Comparison of ENCODE assay signal across 13 cellular contexts in genomic region chr2:166727105-166727504, GRCh38.
DNase-seq lines count a peak whose midpoint lies in the region; ATAC-seq lines count a peak whose summit lies in the region.
"Had no signal": no experiment of that assay in that cellular context is flagged by ENCODE, and none has a peak within 500 bp of the region (broad histone marks: within the 10 kb centered on the region; RNA-seq: fewer than 3 reads in every experiment).

No MANE protein-coding gene starts in this region.

- no peak overlapping the region for H3K27ac Mint-ChIP-seq in naive thymus-derived CD4-positive, alpha-beta T cell
- H3K27ac Mint-ChIP-seq: activated naive CD4-positive, alpha-beta T cell treated with anti-CD3 and anti-CD28 coated beads, Interleukin-2, amount 10 ng/mL, durations not matched to agents 7 days and 5 days; WTC11 had no signal

- DNase-seq in RPMI8226, result peak; percentile 12
- DNase-seq in middle frontal gyrus (ENCODE audit: extremely low spot score, low spot score), result no peak
- no peak for DNase-seq in naive thymus-derived CD4-positive, alpha-beta T cell
- no peak for DNase-seq in DMS79 (lab: John Stamatoyannopoulos, UW)
- DNase-seq in NCI-H1694 treated with DMSO at 0.1 percent for 48 hours (lab: John Stamatoyannopoulos, UW), result no peak
- DNase-seq: activated naive CD4-positive, alpha-beta T cell treated with anti-CD3 and anti-CD28 coated beads, Interleukin-2, amount 10 ng/mL, durations not matched to agents 7 days and 5 days; DMS 273 treated with DMSO at 0.1 percent for 48 hours; GOT3 had no signal

- peaks cover 0 to 12% (median 0%) of the 10 kb centered on the region in 5 donors for H3K36me3 Mint-ChIP-seq in naive thymus-derived CD4-positive, alpha-beta T cell
- H3K36me3 Mint-ChIP-seq: activated naive CD4-positive, alpha-beta T cell treated with anti-CD3 and anti-CD28 coated beads, Interleukin-2, amount 10 ng/mL, durations not matched to agents 7 days and 5 days had no signal

- POLR2A ChIA-PET in naive thymus-derived CD4-positive, alpha-beta T cell (lab: Charles Lee), result no interaction called here

- peak; percentile 99 for ATAC-seq in GM18861 (IDR thresholded peaks at IDR 0.05; ENCODE audit: unreplicated experiment)
- ATAC-seq in GM21576 (IDR thresholded peaks at IDR 0.05; ENCODE audit: unreplicated experiment), result peak; percentile 99
- ATAC-seq in HG03139 (IDR thresholded peaks at IDR 0.05; ENCODE audit: unreplicated experiment), result peak; percentile 98
- no peak for ATAC-seq in naive thymus-derived CD4-positive, alpha-beta T cell
- ATAC-seq: WTC11 had no signal

- no peaks in the 10 kb centered on the region for H3K4me1 Mint-ChIP-seq in naive thymus-derived CD4-positive, alpha-beta T cell
- H3K4me1 Mint-ChIP-seq: activated naive CD4-positive, alpha-beta T cell treated with anti-CD3 and anti-CD28 coated beads, Interleukin-2, amount 10 ng/mL, durations not matched to agents 7 days and 5 days; WTC11 had no signal

- no peaks in the 10 kb centered on the region for H3K27me3 ChIP-seq in naive thymus-derived CD4-positive, alpha-beta T cell (ENCODE audit: control insufficient read depth in 2 of 2, insufficient read depth in 2 of 2, low read length in 2 of 2)
- H3K27me3 ChIP-seq: hepatocyte had no signal

- H3K4me3 ChIP-seq in naive thymus-derived CD4-positive, alpha-beta T cell (ENCODE audit: low read length), result no peak overlapping the region
- H3K4me3 ChIP-seq: hepatocyte had no signal

- intact Hi-C loops in naive thymus-derived CD4-positive, alpha-beta T cell (cut with micrococcal nuclease), result no loop called here

- H3K36me3 ChIP-seq in naive thymus-derived CD4-positive, alpha-beta T cell (ENCODE audit: control insufficient read depth in 2 of 3, insufficient read depth in 3 of 3, low read length in 3 of 3), result no peaks in the 10 kb centered on the region

- no peak overlapping the region for H3K4me3 Mint-ChIP-seq in naive thymus-derived CD4-positive, alpha-beta T cell
- H3K4me3 Mint-ChIP-seq: activated naive CD4-positive, alpha-beta T cell treated with anti-CD3 and anti-CD28 coated beads, Interleukin-2, amount 10 ng/mL, durations not matched to agents 7 days and 5 days; WTC11 had no signal

- CTCF ChIA-PET in naive thymus-derived CD4-positive, alpha-beta T cell (lab: Charles Lee), result interaction anchor here (0.7 kb wide), 1 partner anchor 848 kb away, joined by 6 read pairs; no protein-coding TSS in a partner anchor

- no peaks in the 10 kb centered on the region for H3K9me3 ChIP-seq in naive thymus-derived CD4-positive, alpha-beta T cell (ENCODE audit: control insufficient read depth in 2 of 3, low read length in 3 of 3)

- peaks cover 0 to 16% (median 5%) of the 10 kb centered on the region in 11 donors for H3K9me3 Mint-ChIP-seq in naive thymus-derived CD4-positive, alpha-beta T cell

- no peaks in the 10 kb centered on the region for H3K4me1 ChIP-seq in naive thymus-derived CD4-positive, alpha-beta T cell (ENCODE audit: control insufficient read depth in 2 of 2, insufficient read depth in 2 of 2, low read length in 2 of 2)

- H3K27ac ChIP-seq in naive thymus-derived CD4-positive, alpha-beta T cell (ENCODE audit: low read depth, low read length), result no peak overlapping the region
- H3K27ac ChIP-seq: hepatocyte had no signal

- peaks cover 0 to 7% (median 0%) of the 10 kb centered on the region in 5 donors for H3K27me3 Mint-ChIP-seq in naive thymus-derived CD4-positive, alpha-beta T cell
- H3K27me3 Mint-ChIP-seq: activated naive CD4-positive, alpha-beta T cell treated with anti-CD3 and anti-CD28 coated beads, Interleukin-2, amount 10 ng/mL, durations not matched to agents 7 days and 5 days had no signal
